Comparison of ENCODE assay signal across 9 cellular contexts in the genomic region with DNA sequence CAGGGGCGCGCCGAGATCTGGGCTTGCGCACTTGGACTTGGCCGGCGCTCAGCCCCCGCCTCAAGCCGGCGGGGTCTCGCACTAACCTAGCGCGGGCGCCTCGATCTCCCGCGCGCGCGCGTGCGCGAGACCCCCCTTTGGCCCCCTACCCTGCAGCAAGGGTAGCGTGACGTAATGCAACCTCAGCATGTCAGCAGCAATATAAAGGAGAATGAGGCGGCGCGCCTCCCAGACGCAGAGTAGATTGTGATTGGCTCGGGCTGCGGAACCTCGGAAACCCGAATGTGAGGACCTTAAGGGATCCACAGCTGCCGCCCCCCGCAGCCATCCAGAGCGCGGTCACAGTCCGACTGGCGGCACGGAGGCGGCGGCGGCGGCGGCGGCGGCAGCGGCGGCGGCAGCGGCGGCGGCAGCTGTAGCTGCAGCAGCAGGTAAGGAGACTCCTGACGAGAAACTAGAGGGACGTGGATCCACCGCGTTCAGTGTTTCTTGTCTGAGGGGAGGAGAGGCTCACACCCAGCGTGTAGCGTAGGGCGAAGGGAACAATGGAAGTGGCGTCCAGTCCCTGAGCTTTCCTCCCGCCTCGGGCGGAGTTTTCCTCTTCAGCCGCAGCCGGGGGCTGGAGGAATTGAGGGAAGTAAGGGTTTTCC. TPM values are rescaled to one million over a fixed set of nuclear protein-coding genes. Genes with fewer than 3 reads are reported as not detected.
DNase-seq lines count a peak whose midpoint lies in the region; ATAC-seq and TF ChIP-seq lines count a peak whose summit lies in the region.
"Had no signal": no experiment of that assay in that cellular context is flagged by ENCODE, and none has a peak within 500 bp of the region (broad histone marks: within the 10 kb centered on the region; RNA-seq: fewer than 3 reads in every experiment).

A gene with protein sequence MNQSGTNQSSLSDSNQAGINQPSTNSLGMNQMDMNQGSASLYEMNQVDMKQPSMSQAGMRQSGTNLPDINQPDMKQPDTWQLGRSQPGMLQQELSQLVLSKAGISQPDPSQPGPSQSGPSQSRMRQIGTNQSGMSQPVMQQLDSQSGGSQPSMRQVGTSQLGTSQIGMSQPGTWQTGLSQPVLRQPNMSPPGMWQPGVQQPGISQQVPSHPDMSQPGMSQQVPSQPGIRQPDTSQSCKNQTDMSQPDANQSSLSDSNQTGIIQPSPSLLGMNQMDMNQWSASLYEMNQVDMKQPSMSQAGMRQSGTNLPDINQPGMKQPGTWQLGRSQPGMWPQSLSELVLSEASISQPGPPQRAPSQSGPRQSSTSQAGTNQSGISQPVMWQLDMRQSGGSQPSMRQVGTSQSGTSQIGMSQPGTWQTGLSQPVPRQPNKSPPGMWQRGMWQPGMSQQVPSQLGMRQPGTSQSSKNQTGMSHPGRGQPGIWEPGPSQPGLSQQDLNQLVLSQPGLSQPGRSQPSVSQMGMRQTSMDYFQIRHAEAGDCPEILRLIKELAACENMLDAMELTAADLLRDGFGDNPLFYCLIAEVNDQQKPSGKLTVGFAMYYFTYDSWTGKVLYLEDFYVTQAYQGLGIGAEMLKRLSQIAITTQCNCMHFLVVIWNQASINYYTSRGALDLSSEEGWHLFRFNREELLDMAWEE (minus strand): TSS at position 19 of the 650 bp plus-strand sequence. CDS start 134,811 bp downstream, outside the sequence.
A gene (plus strand): TSS at position 231 of the 650 bp plus-strand sequence. CDS start 3,582 bp downstream, outside the sequence.

- no peak within 1 kb of the TSS for H3K27ac ChIP-seq in Karpas-422 (ENCODE audit: low read length)
- peak within 1 kb of the TSS; percentile 89 for H3K27ac ChIP-seq in SK-N-MC
- H3K27ac ChIP-seq in colonic mucosa = no peak within 1 kb of the TSS

- DNase-seq in Caki2 (ENCODE audit: low read depth) = peak; percentile 13
- DNase-seq in Karpas-422 = peak; percentile 84
- DNase-seq in SK-N-MC (ENCODE audit: low read depth, low spot score) = peak; percentile 61
- peak; percentile 45 for DNase-seq in colonic mucosa
- peak; percentile 96 for DNase-seq in left kidney (ENCODE audit: low read depth, low spot score)
- peak; percentile 3 for DNase-seq in stimulated activated CD4-positive, alpha-beta T cell treated with anti-CD3 and anti-CD28 coated beads, Interleukin-1b, Interleukin-23, amount 100 ng/mL, for 48 hours
- no peak for DNase-seq in COLO829 (ENCODE audit: low spot score)

- H3K4me1 ChIP-seq in Karpas-422 (ENCODE audit: low read length) (peaks cover 14% of the 10 kb centered on the region), colonic mucosa (no peaks in the 10 kb centered on the region)

- no peaks in the 10 kb centered on the region for H4K20me1 ChIP-seq in Karpas-422 (ENCODE audit: insufficient read depth, low read depth, low read length)

- peak; percentile 84 for ATAC-seq in GM21360 (IDR thresholded peaks at IDR 0.05; ENCODE audit: unreplicated experiment)

- TF ChIP-seq CTCF in colonic mucosa (IDR thresholded peaks at IDR 0.05) = no peak

- H2AFZ ChIP-seq in Karpas-422 (ENCODE audit: low read length) = peak within 1 kb of the TSS; percentile 96

- H3K36me3 ChIP-seq in Karpas-422 (ENCODE audit: insufficient read depth, low read length) (peaks cover 20% of the 10 kb centered on the region; the same call in 1 of the 2 replicates), SK-N-MC (ENCODE audit: insufficient read depth, low read length) (peaks cover 20% of the 10 kb centered on the region), colonic mucosa (no peaks in the 10 kb centered on the region)

- H3K4me3 ChIP-seq in Karpas-422 (ENCODE audit: low read length) (peak within 1 kb of the TSS; percentile 72), SK-N-MC (peak within 1 kb of the TSS; percentile 87), colonic mucosa (peak within 1 kb of the TSS; percentile 36)

- H3K4me2 ChIP-seq in Karpas-422 (ENCODE audit: low read depth, low read length, poor library complexity, severe bottlenecking) = peak within 1 kb of the TSS; percentile 61

- H3K79me2 ChIP-seq in Karpas-422 (ENCODE audit: low read length) = peaks cover 33% of the 10 kb centered on the region

- H3K9me3 ChIP-seq in Karpas-422 (ENCODE audit: low read length) (no peaks in the 10 kb centered on the region; the same call in 1 of the 2 replicates), SK-N-MC (ENCODE audit: low read depth, low read length) (no peaks in the 10 kb centered on the region), colonic mucosa (no peaks in the 10 kb centered on the region)

- in situ Hi-C loops in Caki2 (cut with HindIII; ENCODE audit: low pct_unique_long_range_greater_than_20kb, low sequenced_read_pairs) = no loop called here

- H3K9ac ChIP-seq in Karpas-422 (ENCODE audit: low read length) (peak within 1 kb of the TSS; percentile 75), SK-N-MC (ENCODE audit: insufficient read length) (peak within 1 kb of the TSS; percentile 91), colonic mucosa (ENCODE audit: low read depth in 2 of 2, low read length in 2 of 2) (peak within 1 kb of the TSS; percentile 48 to 56)

- intact Hi-C loops in colonic mucosa (cut with DNase I) = no loop called here

- H3K27me3 ChIP-seq in Karpas-422 (ENCODE audit: low read length) (no peaks in the 10 kb centered on the region), colonic mucosa (no peaks in the 10 kb centered on the region)

- no peaks in the 10 kb centered on the region for H3K9me2 ChIP-seq in Karpas-422 (replicated peaks; ENCODE audit: insufficient read depth, low read length)

RNA-seq across cellular contexts. Expression of the first gene that starts in this region (rescaled TPM):
- not detected in 2 replicates for total RNA-seq in Caki2 (2014; rRNA removed; shearing (Covaris generic); ENCODE audit: low replicate concordance)
- total RNA-seq in Karpas-422 (2014; rRNA removed; shearing (Covaris generic); ENCODE audit: low replicate concordance) = 0.52 and 0.79 TPM in 2 replicates
- not detected for total RNA-seq in colonic mucosa
- total RNA-seq: subcutaneous adipose tissue had no signal

RNA-seq across cellular contexts. Expression of the second gene that starts in this region (rescaled TPM):
- total RNA-seq in Caki2 (2014; rRNA removed; shearing (Covaris generic); ENCODE audit: low replicate concordance) = not detected in 2 replicates
- total RNA-seq in Karpas-422 (2014; rRNA removed; shearing (Covaris generic); ENCODE audit: low replicate concordance) = 15.2 and 28.3 TPM in 2 replicates
- 1 to 10 TPM; 1.0 to 2.0 TPM for total RNA-seq in colonic mucosa

Comparison
In these comparisons a context has a peak if more than half of its experiments do, and no peak if none do; other contexts are left out.
1. Peak in DNase-seq in Caki2; RNA of the genes that start here not detected or under 1 TPM.
2. H3K4me3 ChIP-seq: peak in every context shown above with its lines; median percentile 87 in SK-N-MC; 72 in Karpas-422; 36 in colonic mucosa.